Comparison of ENCODE assay signal across 12 cellular contexts in genomic region chr3:45646051-45646585, GRCh38. TPM values are rescaled to one million over a fixed set of nuclear protein-coding genes. Genes with fewer than 3 reads are reported as not detected.
DNase-seq lines count a peak whose midpoint lies in the region; ATAC-seq, FAIRE-seq and TF ChIP-seq lines count a peak whose summit lies in the region.
"Had no signal": no experiment of that assay in that cellular context is flagged by ENCODE, and none has a peak within 500 bp of the region (broad histone marks: within the 10 kb centered on the region; RNA-seq: fewer than 3 reads in every experiment).

No MANE protein-coding gene starts in this region.

- H3K27ac Mint-ChIP-seq in brain = peak overlapping the region in 3 of 5 experiments; percentile 3 to 62 (median 38)
- H3K27ac Mint-ChIP-seq in activated naive CD8-positive, alpha-beta T cell treated with anti-CD3 and anti-CD28 coated beads, Interleukin-2, amount 50 U/mL, for 24 hours = no peak overlapping the region
- H3K27ac Mint-ChIP-seq: activated naive CD4-positive, alpha-beta T cell treated with anti-CD3 and anti-CD28 coated beads for 36 hours had no signal

- peaks cover 49% of the 10 kb centered on the region for H3K36me3 Mint-ChIP-seq in brain
- H3K36me3 Mint-ChIP-seq in activated naive CD8-positive, alpha-beta T cell treated with anti-CD3 and anti-CD28 coated beads, Interleukin-2, amount 50 U/mL, for 24 hours (ENCODE audit: low read depth) = peaks cover 33% of the 10 kb centered on the region

- no peaks in the 10 kb centered on the region for H3K9me2 ChIP-seq in Karpas-422 (replicated peaks; ENCODE audit: insufficient read depth, low read length)

- TF ChIP-seq RAD21 in HepG2 (CRISPR knock-in tag; IDR thresholded peaks at IDR 0.05) = no peak

- no peaks in the 10 kb centered on the region for H3K9me3 ChIP-seq in Karpas-422 (ENCODE audit: low read length)
- no peaks in the 10 kb centered on the region for H3K9me3 ChIP-seq in HepG2 (ENCODE audit: low read length)
- H3K9me3 ChIP-seq in tibial artery = no peaks in the 10 kb centered on the region

- H4K20me1 ChIP-seq in Karpas-422 (ENCODE audit: insufficient read depth, low read depth, low read length) (0 out of 2 replicates have a peak, but pooled peaks cover 5% of the 10 kb centered on the region), HepG2 (ENCODE audit: insufficient read depth, low read length) (no peaks in the 10 kb centered on the region)

- 50% methylated on average over 6 of the region's 6 CpGs for WGBS in HepG2 (ENCODE audit: low lambda C conversion rate)

- CTCF ChIA-PET in HepG2 (lab: Yijun Ruan, JAX; ENCODE audit: low intra/inter-chr PET ratio, low total read pairs) = no interaction called here

- H3K4me3 ChIP-seq in Karpas-422 (ENCODE audit: low read length) = no peak overlapping the region
- no peak overlapping the region for H3K4me3 ChIP-seq in HepG2 (replicated peaks in 1 of 3; ENCODE audit: insufficient read depth in 1 of 3, low read depth in 2 of 3, low read length in 3 of 3)
- H3K4me3 ChIP-seq in tibial artery = no peak overlapping the region

- no peaks in the 10 kb centered on the region for H3K27me3 Mint-ChIP-seq in brain
- no peaks in the 10 kb centered on the region for H3K27me3 Mint-ChIP-seq in activated naive CD8-positive, alpha-beta T cell treated with anti-CD3 and anti-CD28 coated beads, Interleukin-2, amount 50 U/mL, for 24 hours
- H3K27me3 Mint-ChIP-seq: stimulated activated naive CD8-positive, alpha-beta T cell treated with anti-CD3 and anti-CD28 coated beads, Interleukin-15, amount 100 ng/mL, for 72 hours had no signal

- H3K4me1 ChIP-seq in Karpas-422 (ENCODE audit: low read length) (no peaks in the 10 kb centered on the region), HepG2 (ENCODE audit: insufficient read depth, low read length) (peaks cover 73% of the 10 kb centered on the region), tibial artery (peaks cover 0 to 65% (median 50%) of the 10 kb centered on the region in 4 donors)

- intact Hi-C loops in HepG2 (cut with micrococcal nuclease; ENCODE audit: unreplicated experiment) = no loop called here
- intact Hi-C loops in tibial artery (cut with DNase I; ENCODE audit: low total_unique reads) = loop anchor here (5.0 kb wide), 1 partner anchor 34 kb away; no protein-coding TSS in a partner anchor

- no peaks in the 10 kb centered on the region for H3K79me2 ChIP-seq in Karpas-422 (ENCODE audit: low read length)
- H3K79me2 ChIP-seq in HepG2 (ENCODE audit: insufficient read depth, low read length) = peaks cover 46% of the 10 kb centered on the region

- H2AFZ ChIP-seq in Karpas-422 (ENCODE audit: low read length) (no peak overlapping the region), HepG2 (ENCODE audit: low read length) (no peak overlapping the region)

- H3K9me3 Mint-ChIP-seq in brain = peaks cover 5 to 22% (median 14%) of the 10 kb centered on the region in 5 experiments
- H3K9me3 Mint-ChIP-seq in activated naive CD8-positive, alpha-beta T cell treated with anti-CD3 and anti-CD28 coated beads, Interleukin-2, amount 50 U/mL, for 24 hours = peaks cover 21% of the 10 kb centered on the region

- ATAC-seq in HepG2 = peak; percentile 56
- ATAC-seq in activated naive CD8-positive, alpha-beta T cell treated with anti-CD3 and anti-CD28 coated beads, Interleukin-2, amount 50 U/mL, for 24 hours = no peak
- no peak for ATAC-seq in HG03460 (IDR thresholded peaks at IDR 0.05; ENCODE audit: unreplicated experiment)
- ATAC-seq: stimulated activated naive CD8-positive, alpha-beta T cell treated with anti-CD3 and anti-CD28 coated beads, Interleukin-15, amount 100 ng/mL, for 72 hours had no signal

- H3K4me3 Mint-ChIP-seq in brain = no peak overlapping the region
- no peak overlapping the region for H3K4me3 Mint-ChIP-seq in activated naive CD8-positive, alpha-beta T cell treated with anti-CD3 and anti-CD28 coated beads, Interleukin-2, amount 50 U/mL, for 24 hours
- H3K4me3 Mint-ChIP-seq: activated naive CD4-positive, alpha-beta T cell treated with anti-CD3 and anti-CD28 coated beads for 36 hours; stimulated activated naive CD8-positive, alpha-beta T cell treated with anti-CD3 and anti-CD28 coated beads, Interleukin-15, amount 100 ng/mL, for 72 hours had no signal

- FAIRE-seq in HepG2 (lab: Jason Lieb, UNC) = peak; percentile 34

- H3K4me1 Mint-ChIP-seq in brain = peaks cover 54% of the 10 kb centered on the region
- peaks cover 7% of the 10 kb centered on the region for H3K4me1 Mint-ChIP-seq in activated naive CD8-positive, alpha-beta T cell treated with anti-CD3 and anti-CD28 coated beads, Interleukin-2, amount 50 U/mL, for 24 hours

- TF ChIP-seq POLR2A in HepG2 (IDR thresholded peaks at IDR 0.05; ENCODE audit: insufficient read depth in 1 of 2, low read depth in 2 of 2, low read length in 2 of 2) = no peak

- H3K36me3 ChIP-seq in Karpas-422 (ENCODE audit: insufficient read depth, low read length) (no peaks in the 10 kb centered on the region), HepG2 (replicated peaks in 1 of 2; ENCODE audit: control insufficient read depth in 1 of 2, insufficient read depth in 2 of 2, low read length in 2 of 2) (0 out of 5 replicates have a peak, but pooled peaks cover 0 to 5% of the 10 kb centered on the region in 2 experiments), tibial artery (no peaks in the 10 kb centered on the region)

- H3K27me3 ChIP-seq in Karpas-422 (ENCODE audit: low read length) (no peaks in the 10 kb centered on the region), HepG2 (ENCODE audit: control insufficient read depth in 1 of 2, insufficient read depth in 2 of 2, low read length in 2 of 2) (no peaks in the 10 kb centered on the region), tibial artery (no peaks in the 10 kb centered on the region)

- no peak for TF ChIP-seq CTCF in brain (conservative IDR thresholded peaks at IDR 0.05)
- no peak for TF ChIP-seq CTCF in HepG2 (CRISPR knock-in tag; IDR thresholded peaks at IDR 0.05)
- TF ChIP-seq CTCF in tibial artery (IDR thresholded peaks at IDR 0.05) = no peak

- no TSS peak for BruUV-seq in HepG2 (replicated peaks; lab: Mats Ljungman, UMichigan)

- H3K27ac ChIP-seq in Karpas-422 (ENCODE audit: low read length) (no peak overlapping the region), HepG2 (ENCODE audit: extremely low read length, insufficient read depth, low read length) (peak overlapping the region; percentile 69), tibial artery (peak overlapping the region; percentile 73 to 80)

- H3K4me2 ChIP-seq in Karpas-422 (ENCODE audit: low read depth, low read length, poor library complexity, severe bottlenecking) (no peak overlapping the region), HepG2 (ENCODE audit: low read depth, low read length) (peak overlapping the region; percentile 48)

- POLR2A ChIA-PET in HepG2 (lab: Yijun Ruan, JAX) = interaction anchor here (1.7 to 1.9 kb wide), 2 partner anchors 10 to 49 kb away, joined by 4 to 8 read pairs; no protein-coding TSS in a partner anchor

- in situ Hi-C loops in HepG2 (cut with HindIII; ENCODE audit: extremely low pct_ligation_motif_present, low pct_unique_long_range_greater_than_20kb) = no loop called here

- peak; percentile 7 for DNase-seq in Karpas-422
- DNase-seq in HepG2 (ENCODE audit: low spot score) = peak; percentile 46
- DNase-seq in tibial artery = peak; percentile 72 to 82
- DNase-seq in activated naive CD8-positive, alpha-beta T cell treated with anti-CD3 and anti-CD28 coated beads, Interleukin-2, amount 50 U/mL, for 24 hours = no peak
- no peak for DNase-seq in NCI-H1048 (lab: John Stamatoyannopoulos, UW)
- no peak for DNase-seq in stimulated activated CD4-positive, alpha-beta T cell treated with anti-CD3 and anti-CD28 coated beads, Interleukin-2, amount 100 ng/mL, for 48 hours
- DNase-seq: activated CD4-positive, alpha-beta T cell treated with anti-CD3 and anti-CD28 coated beads, Interleukin-2, amount 50 U/mL, for 1 hour; activated naive CD4-positive, alpha-beta T cell treated with anti-CD3 and anti-CD28 coated beads for 36 hours; Kasumi-1; stimulated activated naive CD8-positive, alpha-beta T cell treated with anti-CD3 and anti-CD28 coated beads, Interleukin-15, amount 100 ng/mL, for 72 hours had no signal

- no peak for TF ChIP-seq EP300 in HepG2 (IDR thresholded peaks at IDR 0.05; ENCODE audit: low read depth in 2 of 2, low read length in 2 of 2)
- no peak for TF ChIP-seq EP300 in HepG2 (CRISPR knock-in tag; IDR thresholded peaks at IDR 0.05; ENCODE audit: borderline replicate concordance)

- H3K9ac ChIP-seq in Karpas-422 (ENCODE audit: low read length) (no peak overlapping the region), HepG2 (ENCODE audit: insufficient read depth, low read depth, low read length) (peak overlapping the region; percentile 8; the same call in 1 of the 2 replicates)

RNA-seq across cellular contexts. Expression of gene SACM1L, which starts 43.1 kb away (rescaled TPM):
- total RNA-seq in Karpas-422 (2014; rRNA removed; shearing (Covaris generic); ENCODE audit: low replicate concordance) = 41.9 and 61.8 TPM in 2 replicates
- 9.9 TPM for polyA plus RNA-seq in brain (ENCODE audit: insufficient read depth, low read depth, low replicate concordance)
- 27.8 and 37.4 TPM in 2 replicates for total RNA-seq in HepG2 (2016; rRNA removed; fragmentation: Illumina TruSeq; extraction: Trizol)
- total RNA-seq in HepG2 (2016; cell fraction: cytosol; rRNA removed; fragmentation: Illumina TruSeq; extraction: Trizol; ENCODE audit: low read depth) = 4.8 and 5.9 TPM in 2 replicates
- 27.1 and 39.1 TPM in 2 replicates for total RNA-seq in HepG2 (2016; cell fraction: insoluble cytoplasmic fraction; rRNA removed; fragmentation: Illumina TruSeq; extraction: Trizol)
- 9.6 and 11.6 TPM in 2 replicates for total RNA-seq in HepG2 (2016; cell fraction: membrane; rRNA removed; fragmentation: Illumina TruSeq; extraction: Trizol)
- total RNA-seq in HepG2 (2016; cell fraction: nucleus; rRNA removed; fragmentation: Illumina TruSeq; extraction: Trizol) = 42.5 and 44.3 TPM in 2 replicates
- 12.0 and 15.1 TPM in 2 replicates for polyA plus RNA-seq in HepG2 (2011; rRNA removed)
- polyA plus RNA-seq in HepG2 (2011; cell fraction: cytosol; rRNA removed) = 3.8 and 6.6 TPM in 2 replicates
- 12.4 and 14.3 TPM in 2 replicates for polyA plus RNA-seq in HepG2 (2011; cell fraction: nucleus; rRNA removed)
- polyA plus RNA-seq in HepG2 (2012) = 16.5 and 20.6 TPM in 2 replicates
- polyA plus RNA-seq in HepG2 (2016; cell fraction: cytosol; fragmentation: Illumina TruSeq; extraction: Trizol; ENCODE audit: low read depth) = 1.5 and 1.7 TPM in 2 replicates
- 32.9 and 37.8 TPM in 2 replicates for polyA plus RNA-seq in HepG2 (2016; cell fraction: insoluble cytoplasmic fraction; fragmentation: Illumina TruSeq; extraction: Trizol; ENCODE audit: low read depth)
- 4.5 and 5.1 TPM in 2 replicates for polyA plus RNA-seq in HepG2 (2016; cell fraction: membrane; fragmentation: Illumina TruSeq; extraction: Trizol; ENCODE audit: low read depth)
- polyA plus RNA-seq in HepG2 (2016; cell fraction: nucleus; fragmentation: Illumina TruSeq; extraction: Trizol; ENCODE audit: insufficient read depth, low read depth) = 52.6 and 65.8 TPM in 2 replicates
- polyA minus RNA-seq in HepG2 (2011; rRNA and poly(A)+ RNA removed; ENCODE audit: low replicate concordance) = 11.2 and 34.4 TPM in 2 replicates
- 13.3 and 19.4 TPM in 2 replicates for polyA minus RNA-seq in HepG2 (2011; cell fraction: cytosol; rRNA and poly(A)+ RNA removed)
- polyA minus RNA-seq in HepG2 (2011; cell fraction: nucleus; rRNA and poly(A)+ RNA removed) = 57.6 and 62.6 TPM in 2 replicates

RNA-seq across cellular contexts. Expression of gene LIMD1, which starts 51.6 kb away (rescaled TPM):
- 3.5 and 5.7 TPM in 2 replicates for total RNA-seq in Karpas-422 (2014; rRNA removed; shearing (Covaris generic); ENCODE audit: low replicate concordance)
- polyA plus RNA-seq in brain (ENCODE audit: insufficient read depth, low read depth, low replicate concordance) (1.3 TPM), HepG2 (2011; rRNA removed) (16.4 and 18.7 TPM in 2 replicates)
- 11.1 and 13.0 TPM in 2 replicates for total RNA-seq in HepG2 (2016; rRNA removed; fragmentation: Illumina TruSeq; extraction: Trizol)
- total RNA-seq in HepG2 (2016; cell fraction: cytosol; rRNA removed; fragmentation: Illumina TruSeq; extraction: Trizol; ENCODE audit: low read depth) = 1.4 and 1.5 TPM in 2 replicates
- 9.8 and 12.1 TPM in 2 replicates for total RNA-seq in HepG2 (2016; cell fraction: insoluble cytoplasmic fraction; rRNA removed; fragmentation: Illumina TruSeq; extraction: Trizol)
- total RNA-seq in HepG2 (2016; cell fraction: membrane; rRNA removed; fragmentation: Illumina TruSeq; extraction: Trizol) = 5.3 and 6.4 TPM in 2 replicates
- 11.9 and 15.6 TPM in 2 replicates for total RNA-seq in HepG2 (2016; cell fraction: nucleus; rRNA removed; fragmentation: Illumina TruSeq; extraction: Trizol)
- 7.1 and 7.2 TPM in 2 replicates for polyA plus RNA-seq in HepG2 (2011; cell fraction: cytosol; rRNA removed)
- 42.2 and 53.6 TPM in 2 replicates for polyA plus RNA-seq in HepG2 (2011; cell fraction: nucleus; rRNA removed)
- polyA plus RNA-seq in HepG2 (2012) = 4.4 and 6.9 TPM in 2 replicates
- 0.43 and 0.62 TPM in 2 replicates for polyA plus RNA-seq in HepG2 (2016; cell fraction: cytosol; fragmentation: Illumina TruSeq; extraction: Trizol; ENCODE audit: low read depth)
- polyA plus RNA-seq in HepG2 (2016; cell fraction: insoluble cytoplasmic fraction; fragmentation: Illumina TruSeq; extraction: Trizol; ENCODE audit: low read depth) = 5.8 and 6.2 TPM in 2 replicates
- polyA plus RNA-seq in HepG2 (2016; cell fraction: membrane; fragmentation: Illumina TruSeq; extraction: Trizol; ENCODE audit: low read depth) = 1.7 TPM in 2 replicates
- polyA plus RNA-seq in HepG2 (2016; cell fraction: nucleus; fragmentation: Illumina TruSeq; extraction: Trizol; ENCODE audit: insufficient read depth, low read depth) = 17.4 and 18.9 TPM in 2 replicates
- 55.2 and 75.7 TPM in 2 replicates for polyA minus RNA-seq in HepG2 (2011; rRNA and poly(A)+ RNA removed; ENCODE audit: low replicate concordance)
- 11.3 and 16.1 TPM in 2 replicates for polyA minus RNA-seq in HepG2 (2011; cell fraction: cytosol; rRNA and poly(A)+ RNA removed)
- polyA minus RNA-seq in HepG2 (2011; cell fraction: nucleus; rRNA and poly(A)+ RNA removed) = 27.0 and 32.6 TPM in 2 replicates

Comparison
In these comparisons a context has a peak if more than half of its experiments do, and no peak if none do; other contexts are left out.
1. DNase-seq: peak in Karpas-422 (single experiment), HepG2 (single experiment) and tibial artery (2 of 2); none in activated naive CD8-positive, alpha-beta T cell treated with anti-CD3 and anti-CD28 coated beads, Interleukin-2, amount 50 U/mL, for 24 hours (single experiment), NCI-H1048 (single experiment) and stimulated activated CD4-positive, alpha-beta T cell treated with anti-CD3 and anti-CD28 coated beads, Interleukin-2, amount 100 ng/mL, for 48 hours (0 of 2).